In genomic region chr12:114967187-114967586, GRCh38 we compare ENCODE assay signal across 25 cellular contexts.
DNase-seq lines count a peak whose midpoint lies in the region; ATAC-seq, FAIRE-seq and TF ChIP-seq lines count a peak whose summit lies in the region.
"Had no signal": no experiment of that assay in that cellular context is flagged by ENCODE, and none has a peak within 500 bp of the region (broad histone marks: within the 10 kb centered on the region; RNA-seq: fewer than 3 reads in every experiment).

No MANE protein-coding gene starts in this region.

- no peak for FAIRE-seq in H1 (lab: Jason Lieb, UNC)
- FAIRE-seq: A204.1, D721Med, GM12891, GM18507 had no signal

- no peak overlapping the region for H2BK120ac ChIP-seq in H1 (replicated peaks; ENCODE audit: low read depth, low read length)

- H4K91ac ChIP-seq in H1 (replicated peaks; ENCODE audit: insufficient read length, low read length), result no peak overlapping the region

- H3K4ac ChIP-seq in H1 (replicated peaks; ENCODE audit: insufficient read length, low read depth, low read length), result no peak overlapping the region

- no peak overlapping the region for H2AK5ac ChIP-seq in H1 (ENCODE audit: low read depth, low read length)

- no peak overlapping the region for H3K27ac Mint-ChIP-seq in activated CD4-positive, alpha-beta T cell treated with anti-CD3 and anti-CD28 coated beads, Interleukin-2, amount 10 ng/mL, durations not matched to agents 7 days and 5 days
- H3K27ac Mint-ChIP-seq: CD14-positive monocyte; CD4-positive, alpha-beta T cell; CD8-positive, alpha-beta memory T cell had no signal

- no peaks in the 10 kb centered on the region for H3K36me3 ChIP-seq in H1 (ENCODE audit: control insufficient read depth in 2 of 4, insufficient read depth in 4 of 4, low read length in 3 of 4)
- H3K36me3 ChIP-seq: BE2C; BLaER1 treated with 17β-estradiol and CSF1 and Interleukin-3, amounts not matched to agents 10 nM and 100 nM had no signal

- H3K79me1 ChIP-seq in H1 (ENCODE audit: low read depth, low read length), result no peaks in the 10 kb centered on the region

- H3K4me3 Mint-ChIP-seq in activated CD4-positive, alpha-beta T cell treated with anti-CD3 and anti-CD28 coated beads, Interleukin-2, amount 10 ng/mL, durations not matched to agents 7 days and 5 days, result no peak overlapping the region
- H3K4me3 Mint-ChIP-seq: CD14-positive monocyte; CD4-positive, alpha-beta T cell; CD8-positive, alpha-beta memory T cell had no signal

- H3K9me3 Mint-ChIP-seq in activated CD4-positive, alpha-beta T cell treated with anti-CD3 and anti-CD28 coated beads, Interleukin-2, amount 10 ng/mL, durations not matched to agents 7 days and 5 days, result peaks cover 2% of the 10 kb centered on the region

- CTCF ChIA-PET in H1 (lab: Charles Lee; ENCODE audit: partially characterized antibody), result no interaction called here
- CTCF ChIA-PET in activated CD4-positive, alpha-beta T cell treated with anti-CD3 and anti-CD28 coated beads, Interleukin-2, amount 10 ng/mL, durations not matched to agents 7 days and 5 days (lab: Charles Lee), result no interaction called here

- no peaks in the 10 kb centered on the region for H3K23me2 ChIP-seq in H1 (ENCODE audit: low read depth, low read length)

- no peaks in the 10 kb centered on the region for H4K20me1 ChIP-seq in H1 (replicated peaks in 1 of 2; ENCODE audit: control insufficient read depth in 1 of 2, insufficient read depth in 2 of 2, low read length in 2 of 2)
- H4K20me1 ChIP-seq: BLaER1 treated with 17β-estradiol and CSF1 and Interleukin-3, amounts not matched to agents 10 nM and 100 nM had no signal

- H3K14ac ChIP-seq in H1 (ENCODE audit: insufficient read length), result no peak overlapping the region

- H3K27me3 Mint-ChIP-seq in activated CD4-positive, alpha-beta T cell treated with anti-CD3 and anti-CD28 coated beads, Interleukin-2, amount 10 ng/mL, durations not matched to agents 7 days and 5 days, result no peaks in the 10 kb centered on the region
- H3K27me3 Mint-ChIP-seq: CD4-positive, alpha-beta T cell; CD8-positive, alpha-beta memory T cell had no signal

- no peaks in the 10 kb centered on the region for H3K4me1 Mint-ChIP-seq in activated CD4-positive, alpha-beta T cell treated with anti-CD3 and anti-CD28 coated beads, Interleukin-2, amount 10 ng/mL, durations not matched to agents 7 days and 5 days
- H3K4me1 Mint-ChIP-seq: CD14-positive monocyte; CD8-positive, alpha-beta memory T cell had no signal

- intact Hi-C loops in sciatic nerve (cut with DNase I), result no loop called here

- H3K27ac ChIP-seq in H1 (ENCODE audit: low read depth, low read length), result no peak overlapping the region
- H3K27ac ChIP-seq: 22Rv1; BLaER1 treated with 17β-estradiol and CSF1 and Interleukin-3, amounts not matched to agents 10 nM and 100 nM had no signal

- TF ChIP-seq CTCF in AG10803 (conservative IDR thresholded peaks at IDR 0.05; ENCODE audit: low read length) (no peak), H1 (IDR thresholded peaks at IDR 0.05; ENCODE audit: control extremely low read depth in 1 of 3, insufficient read depth in 1 of 3, low read depth in 1 of 3, low read length in 3 of 3) (no peak)

- no peak overlapping the region for H3K18ac ChIP-seq in H1 (ENCODE audit: extremely low read depth, low read length)

- H2BK15ac ChIP-seq in H1 (ENCODE audit: low read length), result no peak overlapping the region

- no peak overlapping the region for H2BK5ac ChIP-seq in H1 (ENCODE audit: low read depth, low read length)

- DNase-seq in AG10803 (ENCODE audit: low read depth), result peak; percentile 19
- no peak for DNase-seq in H1 (ENCODE audit: low read depth in 1 of 2, low spot score in 2 of 2)
- peak; percentile 17 for DNase-seq in fibroblast of gingiva (ENCODE audit: low read depth)
- no peak for DNase-seq in sciatic nerve (ENCODE audit: low spot score)
- no peak for DNase-seq in activated CD4-positive, alpha-beta T cell treated with anti-CD3 and anti-CD28 coated beads, Interleukin-2, amount 10 ng/mL, durations not matched to agents 7 days and 5 days
- DNase-seq in middle frontal gyrus (ENCODE audit: extremely low spot score, low spot score), result no peak
- no peak for DNase-seq in activated CD4-positive, alpha-beta T cell treated with anti-CD3 and anti-CD28 coated beads for 48 hours
- DNase-seq: AML-193; BE2C; CD4-positive, alpha-beta T cell; CD8-positive, alpha-beta memory T cell; DMS 273 treated with DMSO at 0.1 percent for 48 hours; DMS79; GF-D8; GOT3; H7; HCEC 1CT had no signal

- no peak overlapping the region for H3K23ac ChIP-seq in H1 (ENCODE audit: insufficient read length)

- no peak for TF ChIP-seq POLR2A in H1 (IDR thresholded peaks at IDR 0.05; ENCODE audit: control extremely low read depth in 1 of 2, low read depth in 2 of 2, low read length in 2 of 2)

- TF ChIP-seq EP300 in H1 (IDR thresholded peaks at IDR 0.05; ENCODE audit: borderline replicate concordance in 1 of 2, low read depth in 2 of 2, low read length in 2 of 2), result no peak

- H3K4me1 ChIP-seq in H1 (replicated peaks in 1 of 4; ENCODE audit: control insufficient read depth in 3 of 4, insufficient read depth in 4 of 4, low read length in 3 of 4), result no peaks in the 10 kb centered on the region
- H3K4me1 ChIP-seq: BE2C; BLaER1 treated with 17β-estradiol and CSF1 and Interleukin-3, amounts not matched to agents 10 nM and 100 nM had no signal

- H3K4me3 ChIP-seq in AG10803 (ENCODE audit: low read length) (no peak overlapping the region), H1 (ENCODE audit: extremely low read depth in 1 of 4, insufficient read depth in 2 of 4, low read depth in 3 of 4, low read length in 4 of 4) (no peak overlapping the region)
- H3K4me3 ChIP-seq: BLaER1 treated with 17β-estradiol and CSF1 and Interleukin-3, amounts not matched to agents 10 nM and 100 nM had no signal

- no peak overlapping the region for H2BK20ac ChIP-seq in H1 (ENCODE audit: low read length)

- no peak overlapping the region for H2BK12ac ChIP-seq in H1 (ENCODE audit: low read depth, low read length)

- H3K9me3 ChIP-seq in H1 (ENCODE audit: insufficient read depth in 2 of 2, low read depth in 1 of 2, low read length in 1 of 2), result no peaks in the 10 kb centered on the region
- H3K9me3 ChIP-seq: BE2C had no signal

- H4K8ac ChIP-seq in H1 (ENCODE audit: extremely low read depth, insufficient read depth, low read length), result no peak overlapping the region

- TF ChIP-seq RAD21 in H1 (IDR thresholded peaks at IDR 0.05 in 1 of 2, conservative IDR thresholded peaks at IDR 0.05 in 1 of 2; ENCODE audit: low read depth in 2 of 2, low read length in 2 of 2), result no peak

- 94% methylated on average over 5 of the region's 5 CpGs; no CpG with 5 or more reads in 1 of the 2 experiments for WGBS in H1 (ENCODE audit: extremely low coverage in 1 of 2, insufficient coverage in 1 of 2, insufficient read length in 1 of 2, insufficient replicate concordance in 2 of 2, low coverage in 1 of 2, low lambda C conversion rate in 2 of 2, missing lambda C conversion rate in 1 of 2), 2 experiments

- no peaks in the 10 kb centered on the region for H3K79me2 ChIP-seq in H1 (ENCODE audit: control insufficient read depth in 1 of 2, insufficient read depth in 2 of 2, low read length in 2 of 2)

- H3K27me3 ChIP-seq in H1 (replicated peaks in 1 of 4; ENCODE audit: control insufficient read depth in 3 of 4, extremely low read depth in 1 of 4, insufficient read depth in 3 of 4, low read length in 3 of 4), result peaks cover 0 to 1% (median 0%) of the 10 kb centered on the region in 4 experiments; a peak in 1 of 7 replicates
- H3K27me3 ChIP-seq: BE2C; BLaER1 treated with 17β-estradiol and CSF1 and Interleukin-3, amounts not matched to agents 10 nM and 100 nM had no signal

- H3K56ac ChIP-seq in H1 (replicated peaks; ENCODE audit: insufficient read length, low read depth, low read length), result no peak overlapping the region

- H4K5ac ChIP-seq in H1 (ENCODE audit: insufficient read length, low read depth, low read length), result no peak overlapping the region

- H3K4me2 ChIP-seq in H1 (ENCODE audit: insufficient read depth in 1 of 2, low read depth in 2 of 2, low read length in 2 of 2), result no peak overlapping the region
- H3K4me2 ChIP-seq: BLaER1 treated with 17β-estradiol and CSF1 and Interleukin-3, amounts not matched to agents 10 nM and 100 nM had no signal

- H3K9ac ChIP-seq in H1 (replicated peaks in 1 of 4; ENCODE audit: extremely low read depth in 1 of 4, low read depth in 3 of 4, low read length in 3 of 4), result no peak overlapping the region
- H3K9ac ChIP-seq: BLaER1 treated with 17β-estradiol and CSF1 and Interleukin-3, amounts not matched to agents 10 nM and 100 nM had no signal

- no peak overlapping the region for H2AFZ ChIP-seq in H1 (ENCODE audit: low read length)

- ATAC-seq in sciatic nerve (peak; percentile 45), GM21786 (IDR thresholded peaks at IDR 0.05; ENCODE audit: unreplicated experiment) (no peak)

- H3K36me3 Mint-ChIP-seq in activated CD4-positive, alpha-beta T cell treated with anti-CD3 and anti-CD28 coated beads, Interleukin-2, amount 10 ng/mL, durations not matched to agents 7 days and 5 days (ENCODE audit: low read depth), result no peaks in the 10 kb centered on the region
- H3K36me3 Mint-ChIP-seq: CD14-positive monocyte; CD8-positive, alpha-beta memory T cell had no signal

- POLR2A ChIA-PET in H1 (lab: Charles Lee; ENCODE audit: partially characterized antibody), result no interaction called here
- POLR2A ChIA-PET in activated CD4-positive, alpha-beta T cell treated with anti-CD3 and anti-CD28 coated beads, Interleukin-2, amount 10 ng/mL, durations not matched to agents 7 days and 5 days (lab: Charles Lee), result no interaction called here

Comparison
In these comparisons a context has a peak if more than half of its experiments do, and no peak if none do; other contexts are left out.
1. DNase-seq: peak in AG10803 (single experiment) and fibroblast of gingiva (single experiment); none in H1 (0 of 2), sciatic nerve (single experiment), activated CD4-positive, alpha-beta T cell treated with anti-CD3 and anti-CD28 coated beads, Interleukin-2, amount 10 ng/mL, durations not matched to agents 7 days and 5 days (single experiment), middle frontal gyrus (single experiment) and activated CD4-positive, alpha-beta T cell treated with anti-CD3 and anti-CD28 coated beads for 48 hours (single experiment).